In the genomic region with DNA sequence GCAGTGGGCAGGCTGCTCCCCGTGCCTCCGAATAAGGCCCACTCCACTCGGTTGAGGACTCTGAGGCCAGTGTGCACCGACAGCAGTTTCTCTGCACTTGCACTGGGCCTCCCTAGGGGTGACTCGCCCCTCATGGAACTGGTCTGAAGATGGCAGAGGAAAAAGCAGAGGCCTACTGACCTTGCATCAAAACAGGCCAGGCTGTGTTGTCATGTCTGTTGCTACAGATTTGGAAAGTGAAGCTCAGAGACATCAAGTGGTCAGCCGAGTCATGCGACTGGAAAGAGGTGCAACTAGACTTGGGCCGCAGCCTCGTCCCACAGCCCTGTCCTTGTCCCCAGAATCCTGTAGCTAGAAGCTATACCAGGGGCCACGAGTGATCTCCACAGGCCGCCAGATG, we compare ENCODE assay signal across 14 cellular contexts.
A peak's percentile ranks its signal among the peaks of the same experiment; 100 is the strongest.
DNase-seq lines count a peak whose midpoint lies in the region; ATAC-seq, FAIRE-seq and TF ChIP-seq lines count a peak whose summit lies in the region.
"Had no signal": no experiment of that assay in that cellular context is flagged by ENCODE, and none has a peak within 500 bp of the region (broad histone marks: within the 10 kb centered on the region; RNA-seq: fewer than 3 reads in every experiment).

No MANE protein-coding gene starts in this region.

- POLR2A ChIA-PET in K562 (lab: Yijun Ruan, JAX): interaction anchor here (0.7 to 1.2 kb wide), 3 partner anchors 12 to 174 kb away, joined by 3 to 6 read pairs (median 4); no protein-coding TSS in a partner anchor

- no peak overlapping the region for H3K4me3 ChIP-seq in K562
- no peak overlapping the region for H3K4me3 ChIP-seq in parathyroid adenoma (ENCODE audit: low read depth, low read length)
- no peak overlapping the region for H3K4me3 ChIP-seq in upper lobe of right lung
- H3K4me3 ChIP-seq: BLaER1 treated with 17β-estradiol and CSF1 and Interleukin-3, amounts not matched to agents 10 nM and 100 nM; GM23248; HAP-1 had no signal

- H3K36me3 ChIP-seq in K562 (ENCODE audit: control insufficient read depth, insufficient read depth, low read length): no peaks in the 10 kb centered on the region
- no peaks in the 10 kb centered on the region for H3K36me3 ChIP-seq in parathyroid adenoma (ENCODE audit: control insufficient read depth, insufficient read depth, low read length)
- no peaks in the 10 kb centered on the region for H3K36me3 ChIP-seq in upper lobe of right lung
- H3K36me3 ChIP-seq: BLaER1 treated with 17β-estradiol and CSF1 and Interleukin-3, amounts not matched to agents 10 nM and 100 nM; HAP-1 had no signal

- no peak for TF ChIP-seq CTCF in K562 (IDR thresholded peaks at IDR 0.05 in 2 of 3, conservative IDR thresholded peaks at IDR 0.05 in 1 of 3; ENCODE audit: insufficient read depth in 2 of 3, low read depth in 1 of 3, low read length in 3 of 3)
- no peak for TF ChIP-seq CTCF in parathyroid adenoma (IDR thresholded peaks at IDR 0.05)
- TF ChIP-seq CTCF in upper lobe of right lung (IDR thresholded peaks at IDR 0.05): no peak

- TF ChIP-seq EP300 in K562 (IDR thresholded peaks at IDR 0.05; ENCODE audit: low read length): no peak

- in situ Hi-C loops in K562 (cut with MboI): no loop called here

- no TSS peak for BruUV-seq in K562 (replicated peaks; lab: Mats Ljungman, UMichigan)

- CTCF ChIA-PET in K562 (lab: Yijun Ruan, JAX; ENCODE audit: low intra/inter-chr PET ratio): no interaction called here

- ATAC-seq in K562: no peak
- ATAC-seq in GM21381 (IDR thresholded peaks at IDR 0.05; ENCODE audit: unreplicated experiment): no peak
- no peak for ATAC-seq in upper lobe of right lung
- ATAC-seq: HepG2 had no signal

- DNase-seq in K562 (ENCODE audit: extremely low read depth in 1 of 4, low spot score in 3 of 4) (no peak), islet precursor cell (peak; percentile 49), NCI-H510A treated with DMSO at 0.1 percent for 48 hours (lab: John Stamatoyannopoulos, UW) (no peak), upper lobe of right lung (no peak), activated gamma-delta T cell treated with Interleukin-2 at 50 U/mL for 16 hours (no peak)
- DNase-seq: ACHN; CD4-positive, CD25-positive, alpha-beta regulatory T cell; DMS53; GM23248 had no signal

- no peak for TF ChIP-seq POLR2A in K562 (conservative IDR thresholded peaks at IDR 0.05)

- no peaks in the 10 kb centered on the region for H4K20me1 ChIP-seq in K562 (replicated peaks; ENCODE audit: control insufficient read depth, insufficient read depth, low read length)
- H4K20me1 ChIP-seq: BLaER1 treated with 17β-estradiol and CSF1 and Interleukin-3, amounts not matched to agents 10 nM and 100 nM had no signal

- H3K79me2 ChIP-seq in K562 (ENCODE audit: control insufficient read depth, insufficient read depth, low read length) (no peaks in the 10 kb centered on the region), parathyroid adenoma (peaks cover 27% of the 10 kb centered on the region)

- no peak overlapping the region for H3K9ac ChIP-seq in K562 (ENCODE audit: insufficient read depth in 1 of 2, low read depth in 2 of 2, low read length in 2 of 2)
- no peak overlapping the region for H3K9ac ChIP-seq in parathyroid adenoma
- H3K9ac ChIP-seq: BLaER1 treated with 17β-estradiol and CSF1 and Interleukin-3, amounts not matched to agents 10 nM and 100 nM; GM23248 had no signal

- H2AFZ ChIP-seq in K562 (ENCODE audit: low read depth, low read length) (peak overlapping the region; percentile 24; the same call in 1 of the 2 replicates), parathyroid adenoma (no peak overlapping the region)
- H2AFZ ChIP-seq: GM23248 had no signal

- H3K4me1 ChIP-seq in K562 (replicated peaks in 1 of 2; ENCODE audit: control insufficient read depth in 2 of 2, insufficient read depth in 2 of 2, low read length in 2 of 2) (peaks cover 8 to 19% of the 10 kb centered on the region in 2 experiments; a peak in 4 of 5 replicates), parathyroid adenoma (peaks cover 64% of the 10 kb centered on the region), upper lobe of right lung (peaks cover 10% of the 10 kb centered on the region)

- H3K9me3 ChIP-seq in K562 (replicated peaks; ENCODE audit: control insufficient read depth, insufficient read depth, low read depth, low read length) (no peaks in the 10 kb centered on the region), parathyroid adenoma (ENCODE audit: control insufficient read depth, low read length) (no peaks in the 10 kb centered on the region), upper lobe of right lung (no peaks in the 10 kb centered on the region)
- H3K9me3 ChIP-seq: BLaER1 treated with 17β-estradiol and CSF1 and Interleukin-3, amounts not matched to agents 10 nM and 100 nM; HAP-1 had no signal

- WGBS in K562 (ENCODE audit: insufficient coverage, low coverage, missing lambda C conversion rate): 60% methylated on average over 11 of the region's 11 CpGs

- no peaks in the 10 kb centered on the region for H3K9me1 ChIP-seq in K562 (ENCODE audit: control insufficient read depth, insufficient read depth, low read length)

- H3K27ac ChIP-seq in K562 (ENCODE audit: extremely low read depth, low read depth, low read length) (no peak overlapping the region), parathyroid adenoma (peak overlapping the region; percentile 94), upper lobe of right lung (no peak overlapping the region)
- H3K27ac ChIP-seq: BLaER1 treated with 17β-estradiol and CSF1 and Interleukin-3, amounts not matched to agents 10 nM and 100 nM; GM23248 had no signal

- H3K27me3 ChIP-seq in K562 (ENCODE audit: control insufficient read depth in 2 of 2, insufficient read depth in 2 of 2, low read length in 2 of 2): peaks cover 0 to 8% of the 10 kb centered on the region in 2 experiments; a peak in 2 of 5 replicates
- H3K27me3 ChIP-seq in parathyroid adenoma (ENCODE audit: control insufficient read depth, insufficient read depth, low read length): no peaks in the 10 kb centered on the region
- H3K27me3 ChIP-seq in upper lobe of right lung: no peaks in the 10 kb centered on the region

- FAIRE-seq in K562 (lab: Jason Lieb, UNC): no peak
- FAIRE-seq: HepG2 had no signal

- intact Hi-C loops in K562 (cut with micrococcal nuclease): no loop called here
- intact Hi-C loops in upper lobe of right lung (cut with DNase I): no loop called here

- no peak for TF ChIP-seq RAD21 in K562 (CRISPR knock-in tag; conservative IDR thresholded peaks at IDR 0.05 in 1 of 2, IDR thresholded peaks at IDR 0.05 in 1 of 2)

- H3K4me2 ChIP-seq in K562 (ENCODE audit: insufficient read depth, low read length) (no peak overlapping the region), parathyroid adenoma (ENCODE audit: low read length) (no peak overlapping the region)

TF ChIP-seq in K562, 482 proteins besides CTCF, POLR2A, EP300 and RAD21 (continues in another document):
- TF ChIP-seq PRMT5 (CRISPR knock-in tag; IDR thresholded peaks at IDR 0.05): no peak
- TF ChIP-seq SREBF1 (IDR thresholded peaks at IDR 0.05; ENCODE audit: borderline replicate concordance, low read depth, low read length): no peak
- TF ChIP-seq TEAD1 (CRISPR knock-in tag; IDR thresholded peaks at IDR 0.05): no peak
- TF ChIP-seq, protein P1, sequence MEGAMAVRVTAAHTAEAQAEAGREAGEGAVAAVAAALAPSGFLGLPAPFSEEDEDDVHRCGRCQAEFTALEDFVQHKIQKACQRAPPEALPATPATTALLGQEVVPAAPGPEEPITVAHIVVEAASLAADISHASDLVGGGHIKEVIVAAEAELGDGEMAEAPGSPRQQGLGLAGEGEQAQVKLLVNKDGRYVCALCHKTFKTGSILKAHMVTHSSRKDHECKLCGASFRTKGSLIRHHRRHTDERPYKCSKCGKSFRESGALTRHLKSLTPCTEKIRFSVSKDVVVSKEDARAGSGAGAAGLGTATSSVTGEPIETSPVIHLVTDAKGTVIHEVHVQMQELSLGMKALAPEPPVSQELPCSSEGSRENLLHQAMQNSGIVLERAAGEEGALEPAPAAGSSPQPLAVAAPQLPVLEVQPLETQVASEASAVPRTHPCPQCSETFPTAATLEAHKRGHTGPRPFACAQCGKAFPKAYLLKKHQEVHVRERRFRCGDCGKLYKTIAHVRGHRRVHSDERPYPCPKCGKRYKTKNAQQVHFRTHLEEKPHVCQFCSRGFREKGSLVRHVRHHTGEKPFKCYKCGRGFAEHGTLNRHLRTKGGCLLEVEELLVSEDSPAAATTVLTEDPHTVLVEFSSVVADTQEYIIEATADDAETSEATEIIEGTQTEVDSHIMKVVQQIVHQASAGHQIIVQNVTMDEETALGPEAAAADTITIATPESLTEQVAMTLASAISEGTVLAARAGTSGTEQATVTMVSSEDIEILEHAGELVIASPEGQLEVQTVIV (CRISPR knock-in tag; IDR thresholded peaks at IDR 0.05; ENCODE audit: borderline replicate concordance): no peak
- TF ChIP-seq, protein P2, sequence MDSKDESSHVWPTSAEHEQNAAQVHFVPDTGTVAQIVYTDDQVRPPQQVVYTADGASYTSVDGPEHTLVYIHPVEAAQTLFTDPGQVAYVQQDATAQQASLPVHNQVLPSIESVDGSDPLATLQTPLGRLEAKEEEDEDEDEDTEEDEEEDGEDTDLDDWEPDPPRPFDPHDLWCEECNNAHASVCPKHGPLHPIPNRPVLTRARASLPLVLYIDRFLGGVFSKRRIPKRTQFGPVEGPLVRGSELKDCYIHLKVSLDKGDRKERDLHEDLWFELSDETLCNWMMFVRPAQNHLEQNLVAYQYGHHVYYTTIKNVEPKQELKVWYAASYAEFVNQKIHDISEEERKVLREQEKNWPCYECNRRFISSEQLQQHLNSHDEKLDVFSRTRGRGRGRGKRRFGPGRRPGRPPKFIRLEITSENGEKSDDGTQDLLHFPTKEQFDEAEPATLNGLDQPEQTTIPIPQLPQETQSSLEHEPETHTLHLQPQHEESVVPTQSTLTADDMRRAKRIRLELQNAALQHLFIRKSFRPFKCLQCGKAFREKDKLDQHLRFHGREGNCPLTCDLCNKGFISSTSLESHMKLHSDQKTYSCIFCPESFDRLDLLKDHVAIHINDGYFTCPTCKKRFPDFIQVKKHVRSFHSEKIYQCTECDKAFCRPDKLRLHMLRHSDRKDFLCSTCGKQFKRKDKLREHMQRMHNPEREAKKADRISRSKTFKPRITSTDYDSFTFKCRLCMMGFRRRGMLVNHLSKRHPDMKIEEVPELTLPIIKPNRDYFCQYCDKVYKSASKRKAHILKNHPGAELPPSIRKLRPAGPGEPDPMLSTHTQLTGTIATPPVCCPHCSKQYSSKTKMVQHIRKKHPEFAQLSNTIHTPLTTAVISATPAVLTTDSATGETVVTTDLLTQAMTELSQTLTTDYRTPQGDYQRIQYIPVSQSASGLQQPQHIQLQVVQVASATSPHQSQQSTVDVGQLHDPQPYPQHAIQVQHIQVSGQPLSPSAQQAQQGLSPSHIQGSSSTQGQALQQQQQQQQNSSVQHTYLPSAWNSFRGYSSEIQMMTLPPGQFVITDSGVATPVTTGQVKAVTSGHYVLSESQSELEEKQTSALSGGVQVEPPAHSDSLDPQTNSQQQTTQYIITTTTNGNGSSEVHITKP (IDR thresholded peaks at IDR 0.05; ENCODE audit: partially characterized antibody): peak; percentile 34
- no peak for TF ChIP-seq MAZ (CRISPR knock-in tag; conservative IDR thresholded peaks at IDR 0.05 in 1 of 2, IDR thresholded peaks at IDR 0.05 in 1 of 2)
